Comparison of ENCODE assay signal across 1 cellular context in the genomic region with DNA sequence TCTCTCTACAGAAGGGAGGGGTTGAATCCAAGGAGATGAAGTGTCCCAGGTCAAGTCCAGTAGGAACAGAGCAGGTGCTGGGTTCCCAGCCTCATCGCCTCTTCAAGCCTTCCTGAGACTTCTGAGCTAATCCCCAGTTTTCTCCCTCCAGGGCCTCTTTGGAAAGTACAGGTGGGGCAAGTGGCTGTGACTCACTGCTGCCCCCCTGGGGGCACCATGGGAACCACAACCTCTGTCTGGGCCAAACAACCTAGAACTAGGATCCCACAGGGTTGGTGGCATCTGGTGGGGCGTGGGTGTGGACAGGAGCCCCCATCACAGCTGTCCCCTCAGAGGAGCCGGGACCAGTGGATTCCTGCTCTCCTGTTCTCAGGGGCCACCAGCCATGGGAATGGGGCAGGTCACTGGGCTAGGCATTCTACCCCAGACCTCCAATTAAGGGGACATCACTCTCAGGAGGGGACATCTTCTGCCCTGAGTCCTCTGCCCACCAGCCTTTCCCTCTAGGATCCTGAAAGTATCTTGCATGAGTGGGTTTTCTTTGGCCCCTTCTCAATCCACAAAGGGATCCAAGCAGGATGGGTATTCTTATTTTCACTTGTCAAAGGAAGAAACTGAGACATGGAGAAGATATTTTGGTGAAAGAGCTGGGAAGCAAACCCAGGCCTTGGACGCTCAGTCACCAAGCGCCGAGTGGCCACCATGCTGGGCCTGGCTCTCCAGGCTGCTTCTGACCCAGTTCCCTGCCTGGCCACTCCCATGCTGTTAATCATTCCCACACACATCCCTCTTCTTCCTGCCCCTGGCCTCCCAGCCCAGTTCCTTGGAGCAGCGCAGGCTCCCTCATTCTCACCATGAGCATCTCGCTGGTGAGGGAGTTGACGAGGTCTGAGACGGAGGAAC.
TF ChIP-seq lines count a peak whose summit lies in the region.

No MANE protein-coding gene starts in this region.

TF ChIP-seq in HCT116, 20 proteins besides CTCF, POLR2A, EP300 and RAD21 (continued from another document):
- TF ChIP-seq REST (IDR thresholded peaks at IDR 0.05; ENCODE audit: low read depth) (no peak), YY1 (IDR thresholded peaks at IDR 0.05; ENCODE audit: extremely low read depth, insufficient replicate concordance, low read depth, low read length) (no peak), EZH2phosphoT487 (IDR thresholded peaks at IDR 0.05; ENCODE audit: borderline replicate concordance) (no peak), CEBPB (IDR thresholded peaks at IDR 0.05; ENCODE audit: low read depth) (no peak), ZFX (IDR thresholded peaks at IDR 0.05) (no peak), EGR1 (IDR thresholded peaks at IDR 0.05; ENCODE audit: low read depth) (no peak), CBX3 (IDR thresholded peaks at IDR 0.05; ENCODE audit: low read depth) (no peak), TCF7L2 (IDR thresholded peaks at IDR 0.05; ENCODE audit: borderline replicate concordance, extremely low read depth, insufficient read depth, insufficient read length) (no peak), ZBTB33 (IDR thresholded peaks at IDR 0.05; ENCODE audit: extremely low read depth, insufficient replicate concordance, low read length) (no peak), EZH2 (IDR thresholded peaks at IDR 0.05) (no peak), SIN3A (IDR thresholded peaks at IDR 0.05; ENCODE audit: low read depth) (no peak), POLR2AphosphoS5 (IDR thresholded peaks at IDR 0.05; ENCODE audit: low read depth, low read length) (no peak), ELF1 (IDR thresholded peaks at IDR 0.05; ENCODE audit: borderline replicate concordance, low read depth) (no peak)
- TF ChIP-seq, protein P1, sequence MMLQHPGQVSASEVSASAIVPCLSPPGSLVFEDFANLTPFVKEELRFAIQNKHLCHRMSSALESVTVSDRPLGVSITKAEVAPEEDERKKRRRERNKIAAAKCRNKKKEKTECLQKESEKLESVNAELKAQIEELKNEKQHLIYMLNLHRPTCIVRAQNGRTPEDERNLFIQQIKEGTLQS (IDR thresholded peaks at IDR 0.05): no peak
